ENCODE assay signal across 22 cellular contexts in the genomic region with DNA sequence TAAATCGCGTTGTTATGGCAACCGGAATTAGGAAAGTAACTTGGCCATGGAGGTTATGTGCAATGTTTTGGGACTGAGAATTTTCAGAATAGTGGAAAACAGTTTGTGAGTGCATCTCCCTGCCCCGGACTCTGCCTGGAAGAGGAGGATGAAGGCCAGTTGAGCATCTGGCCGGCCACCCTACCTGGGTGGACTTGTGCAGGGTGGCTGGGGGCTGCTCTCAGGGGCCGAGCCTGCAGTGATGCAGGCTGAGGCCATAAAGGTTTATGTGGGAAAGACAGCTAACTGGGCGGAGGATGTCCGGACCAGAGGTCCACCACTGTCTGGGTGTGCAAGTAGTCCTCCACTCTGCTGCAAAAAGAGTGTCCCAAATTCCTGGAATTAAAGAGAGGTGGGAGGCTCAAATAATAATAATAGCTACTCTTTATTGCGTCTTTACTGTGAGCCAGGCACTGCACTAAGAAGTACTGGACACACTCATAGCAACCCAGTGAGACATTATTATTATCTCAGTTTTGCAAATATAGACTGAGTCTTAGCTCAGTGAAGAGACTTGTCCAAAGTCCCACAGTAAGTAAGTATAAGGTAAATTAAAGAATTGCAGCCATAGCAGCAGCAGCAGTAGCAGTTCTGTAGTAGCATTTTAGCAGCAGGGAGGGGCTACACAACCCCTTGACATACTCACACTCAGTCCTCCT. TPM values are rescaled to one million over a fixed set of nuclear protein-coding genes. Genes with fewer than 3 reads are reported as not detected.
DNase-seq lines count a peak whose midpoint lies in the region; ATAC-seq, FAIRE-seq and TF ChIP-seq lines count a peak whose summit lies in the region.
"Had no signal": no experiment of that assay in that cellular context is flagged by ENCODE, and none has a peak within 500 bp of the region (broad histone marks: within the 10 kb centered on the region; RNA-seq: fewer than 3 reads in every experiment).

No MANE protein-coding gene starts in this region.

- FAIRE-seq in A549 (lab: Jason Lieb, UNC): no peak
- FAIRE-seq: D721Med, GM12892, GM18507, H1, HTR-8/SVneo had no signal

- no peaks in the 10 kb centered on the region for H3F3A ChIP-seq in GM23338 (replicated peaks; ENCODE audit: low read depth)

- WGBS in A549 (ENCODE audit: missing lambda C conversion rate): 69% methylated on average over 9 of the region's 9 CpGs

- H3K9me2 ChIP-seq in GM23338 (ENCODE audit: insufficient read depth): no peaks in the 10 kb centered on the region

- no peak for TF ChIP-seq POLR2A in A549 (IDR thresholded peaks at IDR 0.05; ENCODE audit: low read length)

- H3K79me2 ChIP-seq in GM23338 (replicated peaks; ENCODE audit: insufficient read depth): no peaks in the 10 kb centered on the region

- H3K27ac Mint-ChIP-seq in GM23338: no peak overlapping the region
- H3K27ac Mint-ChIP-seq: CD4-positive, alpha-beta T cell had no signal

- H2AFZ ChIP-seq in GM23338: no peak overlapping the region

- H4K20me1 ChIP-seq in GM23338 (replicated peaks; ENCODE audit: insufficient read depth): no peaks in the 10 kb centered on the region

- TF ChIP-seq CTCF in A549 (IDR thresholded peaks at IDR 0.05): no peak
- no peak for TF ChIP-seq CTCF in HL-60 (IDR thresholded peaks at IDR 0.05; ENCODE audit: insufficient read depth, low read length)
- TF ChIP-seq CTCF in neutrophil (IDR thresholded peaks at IDR 0.05): no peak
- TF ChIP-seq CTCF in GM23338 (conservative IDR thresholded peaks at IDR 0.05; ENCODE audit: low read depth in 2 of 2): no peak

- no peaks in the 10 kb centered on the region for H3K9me3 Mint-ChIP-seq in GM23338
- H3K9me3 Mint-ChIP-seq: CD4-positive, alpha-beta T cell had no signal

- H3K27me3 Mint-ChIP-seq in GM23338 (ENCODE audit: insufficient read depth, low read depth, poor library complexity): peaks cover 6% of the 10 kb centered on the region

- peak; percentile 76 to 88; a peak in 5 of 6 replicates for ATAC-seq in A549
- no peak for ATAC-seq in GM23338

- CTCF ChIA-PET in A549 (lab: Yijun Ruan, JAX): interaction anchor here (1.0 to 1.5 kb wide), 2 partner anchors 15 to 112 kb away, joined by 3 to 7 read pairs; no protein-coding TSS in a partner anchor

- H3K27me3 ChIP-seq in HL-60 (ENCODE audit: insufficient read depth, poor library complexity, severe bottlenecking): no peaks in the 10 kb centered on the region
- H3K27me3 ChIP-seq in neutrophil: no peaks in the 10 kb centered on the region
- H3K27me3 ChIP-seq in GM23338 (ENCODE audit: insufficient read depth): no peaks in the 10 kb centered on the region
- H3K27me3 ChIP-seq: BE2C had no signal

- peak overlapping the region; percentile 45; the same call in 2 of the 3 replicates for H3K4me2 ChIP-seq in A549
- H3K4me2 ChIP-seq in GM23338: no peak overlapping the region

- H3K4me3 Mint-ChIP-seq in GM23338: no peak overlapping the region
- H3K4me3 Mint-ChIP-seq: CD4-positive, alpha-beta T cell had no signal

- H3K9me3 ChIP-seq in A549 (no peaks in the 10 kb centered on the region), neutrophil (no peaks in the 10 kb centered on the region)
- H3K9me3 ChIP-seq: BE2C, Caco-2 had no signal

- peak overlapping the region in 1 of 2 experiments; percentile 57; a peak in 1 of 6 replicates for H3K27ac ChIP-seq in A549
- peak overlapping the region; percentile 69 for H3K27ac ChIP-seq in HL-60 (replicated peaks)
- peak overlapping the region; percentile 26 for H3K27ac ChIP-seq in caudate nucleus (ENCODE audit: low read depth, low read length)
- H3K27ac ChIP-seq in neutrophil: peak overlapping the region; percentile 98
- no peak overlapping the region for H3K27ac ChIP-seq in GM23338 (ENCODE audit: low read depth)

- no peaks in the 10 kb centered on the region for H3K36me3 Mint-ChIP-seq in GM23338 (ENCODE audit: low read depth)

- H3K36me3 ChIP-seq in neutrophil: no peaks in the 10 kb centered on the region
- no peaks in the 10 kb centered on the region for H3K36me3 ChIP-seq in GM23338 (ENCODE audit: insufficient read depth)

- H3K4me3 ChIP-seq in A549 (no peak overlapping the region), HL-60 (replicated peaks; ENCODE audit: insufficient read depth, low read length) (no peak overlapping the region), neutrophil (ENCODE audit: low read depth in 1 of 2, low read length in 1 of 2) (peak overlapping the region in 1 of 2 experiments; percentile 21), GM23338 (no peak overlapping the region)

- H3K4me1 ChIP-seq in A549: peaks cover 34% of the 10 kb centered on the region
- H3K4me1 ChIP-seq in neutrophil (ENCODE audit: control insufficient read depth in 1 of 2, insufficient read depth in 1 of 2, low read depth in 1 of 2, low read length in 1 of 2): peaks cover 63 to 69% of the 10 kb centered on the region in 2 experiments
- H3K4me1 ChIP-seq in GM23338 (ENCODE audit: insufficient read depth): no peaks in the 10 kb centered on the region
- H3K4me1 ChIP-seq: Caco-2 had no signal

- DNase-seq in A549 (ENCODE audit: low read depth in 1 of 2, low spot score in 1 of 2) (no peak), HL-60 (ENCODE audit: low read depth in 1 of 2, low spot score in 1 of 2) (no peak), caudate nucleus (lab: John Stamatoyannopoulos, UW) (no peak), GM23338 (ENCODE audit: low spot score) (no peak), NCI-H128 (lab: John Stamatoyannopoulos, UW; ENCODE audit: unreplicated experiment) (no peak), GM19240 (ENCODE audit: insufficient read length, low spot score) (no peak)
- DNase-seq: ACHN; BE2C; C1 segment of cervical spinal cord; Caco-2; CD4-positive, alpha-beta T cell; DMS153; DMS79; GDM1; H9; IMR-90 had no signal

- no peak for TF ChIP-seq EP300 in A549 (IDR thresholded peaks at IDR 0.05)

- H3K4me1 Mint-ChIP-seq in GM23338: peaks cover 34% of the 10 kb centered on the region

- no peak for TF ChIP-seq RAD21 in A549 (conservative IDR thresholded peaks at IDR 0.05 in 1 of 2, IDR thresholded peaks at IDR 0.05 in 1 of 2)

- POLR2A ChIA-PET in A549 (lab: Yijun Ruan, JAX): no interaction called here

TF ChIP-seq in A549, 52 proteins besides CTCF, POLR2A, EP300 and RAD21:
- TF ChIP-seq FOSL2 (IDR thresholded peaks at IDR 0.05): no peak
- no peak for TF ChIP-seq FOSL2 (CRISPR knock-in tag; IDR thresholded peaks at IDR 0.05)

TF ChIP-seq in GM23338, 12 proteins besides CTCF, POLR2A, EP300 and RAD21 (continues in another document):
- TF ChIP-seq NANOG (IDR thresholded peaks at IDR 0.05; ENCODE audit: borderline replicate concordance) (no peak), JUNB (IDR thresholded peaks at IDR 0.05; ENCODE audit: unreplicated experiment) (no peak), STAT1 (IDR thresholded peaks at IDR 0.05; ENCODE audit: unreplicated experiment) (no peak), CREB1 (CRISPR knock-in tag; IDR thresholded peaks at IDR 0.05; ENCODE audit: low read depth) (no peak)
- TF ChIP-seq, protein P1, sequence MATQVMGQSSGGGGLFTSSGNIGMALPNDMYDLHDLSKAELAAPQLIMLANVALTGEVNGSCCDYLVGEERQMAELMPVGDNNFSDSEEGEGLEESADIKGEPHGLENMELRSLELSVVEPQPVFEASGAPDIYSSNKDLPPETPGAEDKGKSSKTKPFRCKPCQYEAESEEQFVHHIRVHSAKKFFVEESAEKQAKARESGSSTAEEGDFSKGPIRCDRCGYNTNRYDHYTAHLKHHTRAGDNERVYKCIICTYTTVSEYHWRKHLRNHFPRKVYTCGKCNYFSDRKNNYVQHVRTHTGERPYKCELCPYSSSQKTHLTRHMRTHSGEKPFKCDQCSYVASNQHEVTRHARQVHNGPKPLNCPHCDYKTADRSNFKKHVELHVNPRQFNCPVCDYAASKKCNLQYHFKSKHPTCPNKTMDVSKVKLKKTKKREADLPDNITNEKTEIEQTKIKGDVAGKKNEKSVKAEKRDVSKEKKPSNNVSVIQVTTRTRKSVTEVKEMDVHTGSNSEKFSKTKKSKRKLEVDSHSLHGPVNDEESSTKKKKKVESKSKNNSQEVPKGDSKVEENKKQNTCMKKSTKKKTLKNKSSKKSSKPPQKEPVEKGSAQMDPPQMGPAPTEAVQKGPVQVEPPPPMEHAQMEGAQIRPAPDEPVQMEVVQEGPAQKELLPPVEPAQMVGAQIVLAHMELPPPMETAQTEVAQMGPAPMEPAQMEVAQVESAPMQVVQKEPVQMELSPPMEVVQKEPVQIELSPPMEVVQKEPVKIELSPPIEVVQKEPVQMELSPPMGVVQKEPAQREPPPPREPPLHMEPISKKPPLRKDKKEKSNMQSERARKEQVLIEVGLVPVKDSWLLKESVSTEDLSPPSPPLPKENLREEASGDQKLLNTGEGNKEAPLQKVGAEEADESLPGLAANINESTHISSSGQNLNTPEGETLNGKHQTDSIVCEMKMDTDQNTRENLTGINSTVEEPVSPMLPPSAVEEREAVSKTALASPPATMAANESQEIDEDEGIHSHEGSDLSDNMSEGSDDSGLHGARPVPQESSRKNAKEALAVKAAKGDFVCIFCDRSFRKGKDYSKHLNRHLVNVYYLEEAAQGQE (IDR thresholded peaks at IDR 0.05; ENCODE audit: unreplicated experiment): no peak

RNA-seq across cellular contexts. Expression of a gene that starts 20.6 kb away (rescaled TPM):
- polyA plus RNA-seq in A549 (2011; rRNA removed): 1.2 and 2.2 TPM in 2 replicates
- polyA plus RNA-seq in A549 (2012; cell fraction: cytosol; rRNA removed): 1.8 and 2.1 TPM in 2 replicates
- polyA plus RNA-seq in A549 (2012; cell fraction: nucleus; rRNA removed): 3.2 and 3.3 TPM in 2 replicates
- 2.9 to 3.3 TPM (median 3.2 TPM) in 3 replicates for polyA plus RNA-seq in A549 (2017; fragmentation: RNase III; extraction: RNeasy Plus Mini Kit Qiagen cat#74134 plus additional on column Dnase treatment)
- 3.2 and 3.6 TPM in 2 replicates for polyA minus RNA-seq in A549 (2011; rRNA and poly(A)+ RNA removed)
- 0.35 and 0.94 TPM in 2 replicates for total RNA-seq in GM23338 (2014; rRNA removed; shearing (Covaris generic))
- 0.31 and 0.52 TPM in 2 replicates for polyA plus RNA-seq in GM23338 (2016; fragmentation: Nextera tagmentation; extraction: Ambion mirVana)
